8 cellular contexts compared by ENCODE assay signal in genomic region chr11:111603633-111604130, GRCh38. TPM values are rescaled to one million over a fixed set of nuclear protein-coding genes. Genes with fewer than 3 reads are reported as not detected.
DNase-seq lines count a peak whose midpoint lies in the region; ATAC-seq and TF ChIP-seq lines count a peak whose summit lies in the region.

No MANE protein-coding gene starts in this region.

- H3K36me3 Mint-ChIP-seq in activated CD4-positive, alpha-beta T cell treated with anti-CD3 and anti-CD28 coated beads for 36 hours (ENCODE audit: low read depth), result no peaks in the 10 kb centered on the region
- no peaks in the 10 kb centered on the region for H3K36me3 Mint-ChIP-seq in activated naive CD8-positive, alpha-beta T cell treated with anti-CD3 and anti-CD28 coated beads, Interleukin-2, amount 50 U/mL, for 24 hours (ENCODE audit: low read depth)

- H3K27me3 Mint-ChIP-seq in activated CD4-positive, alpha-beta T cell treated with anti-CD3 and anti-CD28 coated beads for 36 hours, result peaks cover under 1% of the 10 kb centered on the region
- no peaks in the 10 kb centered on the region for H3K27me3 Mint-ChIP-seq in activated naive CD8-positive, alpha-beta T cell treated with anti-CD3 and anti-CD28 coated beads, Interleukin-2, amount 50 U/mL, for 24 hours

- peak overlapping the region; percentile 96 to 98 for H3K27ac ChIP-seq in testis

- WGBS in testis, 2 donors, result 9% methylated on average over 7 of the region's 7 CpGs

- intact Hi-C loops in activated CD4-positive, alpha-beta T cell treated with anti-CD3 and anti-CD28 coated beads for 36 hours (cut with DNase I, micrococcal nuclease), result loop anchor here (1.0 to 10.0 kb wide), 9 partner anchors 39 to 1711 kb away; partner anchors contain the start of genes ALG9 (in 1 of the 2), PTS (in 1 of the 2), SDHD (in 1 of the 2) and TIMM8B (in 1 of the 2)
- intact Hi-C loops in testis (cut with DNase I; ENCODE audit: low total_unique reads), result loop anchor here (5.0 kb wide), 1 partner anchor 169 kb away; no protein-coding TSS in a partner anchor

- peak overlapping the region; percentile 83 for H3K4me3 Mint-ChIP-seq in activated CD4-positive, alpha-beta T cell treated with anti-CD3 and anti-CD28 coated beads for 36 hours
- H3K4me3 Mint-ChIP-seq in activated naive CD8-positive, alpha-beta T cell treated with anti-CD3 and anti-CD28 coated beads, Interleukin-2, amount 50 U/mL, for 24 hours, result peak overlapping the region; percentile 96

- TF ChIP-seq CTCF in kidney epithelial cell (IDR thresholded peaks at IDR 0.05; ENCODE audit: insufficient read depth, low read length, poor library complexity, severe bottlenecking) (no peak), testis (IDR thresholded peaks at IDR 0.05) (no peak), GM10266 (IDR thresholded peaks at IDR 0.05; ENCODE audit: control insufficient read depth, insufficient read depth, low read depth, missing control alignments) (no peak)

- POLR2A ChIA-PET in activated CD4-positive, alpha-beta T cell treated with anti-CD3 and anti-CD28 coated beads for 36 hours (lab: Charles Lee), result no interaction called here

- H3K4me1 ChIP-seq in testis, result no peaks in the 10 kb centered on the region

- CTCF ChIA-PET in activated CD4-positive, alpha-beta T cell treated with anti-CD3 and anti-CD28 coated beads for 36 hours (lab: Charles Lee), result interaction anchor here (0.6 to 2.7 kb wide), 20 partner anchors 10 to 268 kb away, joined by 3 to 17 read pairs (median 4); partner anchors contain the start of genes ALG9 and PPP2R1B

- no peak for ATAC-seq in activated CD4-positive, alpha-beta T cell treated with anti-CD3 and anti-CD28 coated beads for 36 hours
- ATAC-seq in activated naive CD8-positive, alpha-beta T cell treated with anti-CD3 and anti-CD28 coated beads, Interleukin-2, amount 50 U/mL, for 24 hours, result no peak

- H3K27ac Mint-ChIP-seq in activated CD4-positive, alpha-beta T cell treated with anti-CD3 and anti-CD28 coated beads for 36 hours, result peak overlapping the region; percentile 82
- peak overlapping the region; percentile 94 for H3K27ac Mint-ChIP-seq in activated naive CD8-positive, alpha-beta T cell treated with anti-CD3 and anti-CD28 coated beads, Interleukin-2, amount 50 U/mL, for 24 hours

- H3K9me3 Mint-ChIP-seq in activated CD4-positive, alpha-beta T cell treated with anti-CD3 and anti-CD28 coated beads for 36 hours (ENCODE audit: low read depth), result no peaks in the 10 kb centered on the region
- no peaks in the 10 kb centered on the region for H3K9me3 Mint-ChIP-seq in activated naive CD8-positive, alpha-beta T cell treated with anti-CD3 and anti-CD28 coated beads, Interleukin-2, amount 50 U/mL, for 24 hours

- H3K36me3 ChIP-seq in kidney epithelial cell (ENCODE audit: control insufficient read depth, insufficient read depth, low read length), result no peaks in the 10 kb centered on the region
- H3K36me3 ChIP-seq in testis (ENCODE audit: low read depth, missing control alignments), result no peaks in the 10 kb centered on the region

- no peak for DNase-seq in activated CD4-positive, alpha-beta T cell treated with anti-CD3 and anti-CD28 coated beads for 36 hours
- no peak for DNase-seq in activated CD4-positive, alpha-beta T cell treated with anti-CD3 and anti-CD28 coated beads for 4 hours
- no peak for DNase-seq in activated naive CD8-positive, alpha-beta T cell treated with anti-CD3 and anti-CD28 coated beads, Interleukin-2, amount 50 U/mL, for 24 hours
- no peak for DNase-seq in kidney epithelial cell (ENCODE audit: low read depth)
- no peak for DNase-seq in testis
- DNase-seq in NOMO-1 treated with DMSO at 0.1 percent for 48 hours (lab: John Stamatoyannopoulos, UW; ENCODE audit: unreplicated experiment), result no peak
- no peak for DNase-seq in T-helper 9 cell
- no peak for DNase-seq in GM10266 (ENCODE audit: extremely low spot score)

- H3K27me3 ChIP-seq in kidney epithelial cell (ENCODE audit: control insufficient read depth, insufficient read depth, low read length) (no peaks in the 10 kb centered on the region), testis (no peaks in the 10 kb centered on the region)

- H3K4me1 Mint-ChIP-seq in activated CD4-positive, alpha-beta T cell treated with anti-CD3 and anti-CD28 coated beads for 36 hours, result peaks cover 28% of the 10 kb centered on the region
- H3K4me1 Mint-ChIP-seq in activated naive CD8-positive, alpha-beta T cell treated with anti-CD3 and anti-CD28 coated beads, Interleukin-2, amount 50 U/mL, for 24 hours, result peaks cover 30% of the 10 kb centered on the region

- H3K4me3 ChIP-seq in kidney epithelial cell (ENCODE audit: low read depth, low read length), result peak overlapping the region; percentile 99
- peak overlapping the region; percentile 83 to 96 for H3K4me3 ChIP-seq in testis

- H3K9me3 ChIP-seq in testis, result no peaks in the 10 kb centered on the region

- no peak for TF ChIP-seq POLR2A in testis (IDR thresholded peaks at IDR 0.05)

RNA-seq across cellular contexts. Expression of gene SIK2, which starts 1.4 kb away (rescaled TPM):
- total RNA-seq in activated CD4-positive, alpha-beta T cell treated with anti-CD3 and anti-CD28 coated beads for 36 hours, result 10 to 100 TPM in 1 of 2 experiments, 1 to 10 TPM in 1; 6.0 to 10.9 TPM
- 10.1 and 12.0 TPM in 2 replicates for total RNA-seq in kidney epithelial cell
- 1 to 10 TPM; 7.6 to 8.9 TPM for total RNA-seq in testis
- 9.8 TPM for polyA plus RNA-seq in testis (ENCODE audit: insufficient read depth, low read depth, low replicate concordance)
